Comparison of ENCODE assay signal across 1 cellular context in genomic region chr1:192100686-192101468, GRCh38.
A peak's percentile ranks its signal among the peaks of the same experiment; 100 is the strongest.
TF ChIP-seq lines count a peak whose summit lies in the region.

No MANE protein-coding gene starts in this region.

TF ChIP-seq in H1, 55 proteins besides CTCF, POLR2A, EP300 and RAD21 (continued from another document):
- TF ChIP-seq USF2 (IDR thresholded peaks at IDR 0.05; ENCODE audit: low read length) (no peak), BCL11A (IDR thresholded peaks at IDR 0.05; ENCODE audit: low read depth in 2 of 2, low read length in 2 of 2) (no peak), TEAD4 (IDR thresholded peaks at IDR 0.05; ENCODE audit: low read depth, low read length) (0 out of 2 replicates have a peak, but pooled peaks have one; percentile 20), POLR2AphosphoS5 (IDR thresholded peaks at IDR 0.05; ENCODE audit: low read depth, low read length) (peak; percentile 63; the same call in 1 of the 2 replicates), JUND (IDR thresholded peaks at IDR 0.05; ENCODE audit: low read length) (no peak), TCF12 (IDR thresholded peaks at IDR 0.05; ENCODE audit: low read depth, low read length) (peak; percentile 95)
